In genomic region chr10:30435068-30435422, GRCh38 we compare ENCODE assay signal across 8 cellular contexts. TPM values are rescaled to one million over a fixed set of nuclear protein-coding genes. Genes with fewer than 3 reads are reported as not detected.
DNase-seq lines count a peak whose midpoint lies in the region; ATAC-seq, FAIRE-seq and TF ChIP-seq lines count a peak whose summit lies in the region.

No MANE protein-coding gene starts in this region.

- no peaks in the 10 kb centered on the region for H3K27me3 ChIP-seq in ACC112 (ENCODE audit: insufficient read depth, low read length)
- H3K27me3 ChIP-seq in GM12878 (replicated peaks in 1 of 2; ENCODE audit: control insufficient read depth in 2 of 2, insufficient read depth in 2 of 2, low read length in 1 of 2) = no peaks in the 10 kb centered on the region
- H3K27me3 ChIP-seq in kidney epithelial cell (ENCODE audit: control insufficient read depth, insufficient read depth, low read length) = no peaks in the 10 kb centered on the region
- H3K27me3 ChIP-seq in stomach = no peaks in the 10 kb centered on the region

- DNase-seq in GM12878 (ENCODE audit: low read depth, low spot score) (no peak), kidney epithelial cell (ENCODE audit: low read depth) (no peak), stomach (peak; percentile 39), COLO668 (lab: John Stamatoyannopoulos, UW; ENCODE audit: unreplicated experiment) (no peak)

- no peaks in the 10 kb centered on the region for H3K36me3 Mint-ChIP-seq in IgD-negative memory B cell

- peak overlapping the region; percentile 82 for H3K9ac ChIP-seq in GM12878 (ENCODE audit: control insufficient read depth, insufficient read depth, low read length)

- H3K4me3 Mint-ChIP-seq in IgD-negative memory B cell = peak overlapping the region; percentile 94 to 96 (median 96)

- H3K27ac Mint-ChIP-seq in IgD-negative memory B cell = peak overlapping the region; percentile 77 to 98 (median 97)

- intact Hi-C loops in GM12878 (cut with micrococcal nuclease; ENCODE audit: unreplicated experiment) = loop anchor here (2.0 to 5.0 kb wide), 2 partner anchors 20 to 57 kb away; no protein-coding TSS in a partner anchor
- intact Hi-C loops in stomach (cut with DNase I; ENCODE audit: low total_unique reads) = no loop called here

- peaks cover 51 to 54% (median 53%) of the 10 kb centered on the region in 3 donors for H3K4me1 Mint-ChIP-seq in IgD-negative memory B cell

- H3K27me3 Mint-ChIP-seq in IgD-negative memory B cell = no peaks in the 10 kb centered on the region

- no peak for TF ChIP-seq CTCF in GM12878 (IDR thresholded peaks at IDR 0.05 in 2 of 3, conservative IDR thresholded peaks at IDR 0.05 in 1 of 3; ENCODE audit: control insufficient read depth in 2 of 3, extremely low read depth in 1 of 3, insufficient read depth in 1 of 3, low read depth in 3 of 3, low read length in 3 of 3)
- no peak for TF ChIP-seq CTCF in kidney epithelial cell (IDR thresholded peaks at IDR 0.05; ENCODE audit: insufficient read depth, low read length, poor library complexity, severe bottlenecking)
- TF ChIP-seq CTCF in stomach (IDR thresholded peaks at IDR 0.05) = no peak

- no peak for TF ChIP-seq RAD21 in GM12878 (IDR thresholded peaks at IDR 0.05; ENCODE audit: insufficient read depth, low read depth, low read length)

- TSS peak; percentile 56 for BruUV-seq in GM12878 (replicated peaks; lab: Mats Ljungman, UMichigan)

- H3K27ac ChIP-seq in ACC112 (ENCODE audit: low read depth, low read length) = peak overlapping the region; percentile 82
- H3K27ac ChIP-seq in GM12878 (ENCODE audit: control insufficient read depth, insufficient read depth) = peak overlapping the region; percentile 91
- H3K27ac ChIP-seq in stomach = peak overlapping the region; percentile 96 to 99 (median 99)

- no peaks in the 10 kb centered on the region for H4K20me1 ChIP-seq in GM12878 (ENCODE audit: control insufficient read depth, insufficient read depth)

- H3K36me3 ChIP-seq in ACC112 (ENCODE audit: insufficient read depth, low read length) = peaks cover 5% of the 10 kb centered on the region; the same call in 1 of the 2 replicates
- H3K36me3 ChIP-seq in GM12878 (ENCODE audit: control insufficient read depth in 2 of 2, insufficient read depth in 2 of 2, low read length in 1 of 2) = peaks cover 2 to 19% of the 10 kb centered on the region in 2 experiments; a peak in 3 of 4 replicates
- no peaks in the 10 kb centered on the region for H3K36me3 ChIP-seq in kidney epithelial cell (ENCODE audit: control insufficient read depth, insufficient read depth, low read length)
- H3K36me3 ChIP-seq in stomach = peaks cover 4 to 23% (median 12%) of the 10 kb centered on the region in 4 donors

- H3K79me2 ChIP-seq in ACC112 (ENCODE audit: control insufficient read depth, insufficient read depth, low read length, unreplicated experiment) (peaks cover 28% of the 10 kb centered on the region), GM12878 (ENCODE audit: control insufficient read depth, insufficient read depth, low read length) (peaks cover 73% of the 10 kb centered on the region)

- H3K4me3 ChIP-seq in ACC112 (ENCODE audit: low read depth, low read length) (peak overlapping the region; percentile 88), GM12878 (peak overlapping the region; percentile 100), kidney epithelial cell (ENCODE audit: low read depth, low read length) (peak overlapping the region; percentile 83), stomach (peak overlapping the region; percentile 81 to 94 (median 92))

- WGBS in GM12878 (ENCODE audit: insufficient coverage, insufficient replicate concordance, low lambda C conversion rate, missing lambda C conversion rate) = under 1% methylated on average over 13 of the region's 13 CpGs
- WGBS in stomach, 5 donors = 1 to 3% (median 2%) methylated on average over 13 of the region's 13 CpGs

- RAD21 ChIA-PET in GM12878 (lab: Charles Lee; ENCODE audit: unreplicated experiment) = interaction anchor here (1.0 to 13.9 kb wide), 9 partner anchors 8 to 98 kb away, joined by 3 to 255 read pairs (median 14); no protein-coding TSS in a partner anchor

- peaks cover 39% of the 10 kb centered on the region for H3K4me1 ChIP-seq in ACC112 (ENCODE audit: control insufficient read depth, insufficient read depth, low read length, unreplicated experiment)
- peaks cover 19% of the 10 kb centered on the region for H3K4me1 ChIP-seq in GM12878 (ENCODE audit: control insufficient read depth, insufficient read depth, low read length)
- H3K4me1 ChIP-seq in stomach = peaks cover 45 to 75% (median 56%) of the 10 kb centered on the region in 4 donors

- TF ChIP-seq EP300 in GM12878 (IDR thresholded peaks at IDR 0.05; ENCODE audit: borderline replicate concordance in 1 of 2, control insufficient read depth in 1 of 2, low read depth in 2 of 2, low read length in 2 of 2) (no peak), stomach (IDR thresholded peaks at IDR 0.05) (no peak)

- SMC1A ChIA-PET in GM12878 (lab: Charles Lee; ENCODE audit: uncharacterized antibody, unreplicated experiment) = interaction anchor here (0.9 to 16.2 kb wide), 12 partner anchors 15 to 269 kb away, joined by 3 to 284 read pairs (median 6); no protein-coding TSS in a partner anchor

- POLR2A ChIA-PET in GM12878 (lab: Charles Lee) = interaction anchor here (0.9 to 11.5 kb wide), 6 partner anchors 12 to 94 kb away, joined by 3 to 132 read pairs (median 21); no protein-coding TSS in a partner anchor

- no peak; the same call in 1 of the 2 replicates for TF ChIP-seq POLR2A in GM12878 (IDR thresholded peaks at IDR 0.05; ENCODE audit: low read depth, low read length)
- no peak for TF ChIP-seq POLR2A in stomach (IDR thresholded peaks at IDR 0.05)

- peaks cover 0 to 2% (median 0%) of the 10 kb centered on the region in 3 donors for H3K9me3 Mint-ChIP-seq in IgD-negative memory B cell

- peak overlapping the region; percentile 26; the same call in 1 of the 2 replicates for H3K4me2 ChIP-seq in GM12878 (ENCODE audit: control insufficient read depth, insufficient read depth)

- ATAC-seq in GM12878 (peak; percentile 1; the same call in 1 of the 3 replicates), GM18502 (IDR thresholded peaks at IDR 0.05; ENCODE audit: poor library complexity, unreplicated experiment) (no peak), HG03442 (IDR thresholded peaks at IDR 0.05; ENCODE audit: unreplicated experiment) (no peak)

- H3K9me3 ChIP-seq in GM12878 (replicated peaks; ENCODE audit: control insufficient read depth, insufficient read depth, low read length) = no peaks in the 10 kb centered on the region
- H3K9me3 ChIP-seq in stomach = no peaks in the 10 kb centered on the region

- FAIRE-seq in GM12878 (lab: Jason Lieb, UNC) = no peak

- H2AFZ ChIP-seq in ACC112 (ENCODE audit: low read length, unreplicated experiment) = peak overlapping the region; percentile 20
- no peak overlapping the region for H2AFZ ChIP-seq in GM12878 (ENCODE audit: control insufficient read depth, low read depth, low read length)

- CTCF ChIA-PET in GM12878 (lab: Yijun Ruan, JAX) = interaction anchor here (1.6 to 13.9 kb wide), 7 partner anchors 21 to 101 kb away, joined by 3 to 123 read pairs (median 7); no protein-coding TSS in a partner anchor

- in situ Hi-C loops in GM12878 (cut with MboI) = no loop called here

TF ChIP-seq in GM12878, 131 proteins besides CTCF, POLR2A, EP300 and RAD21 (continues in another document):
- 0 out of 2 replicates have a peak, but pooled peaks have one; percentile 26 for TF ChIP-seq BACH1 (IDR thresholded peaks at IDR 0.05; ENCODE audit: borderline replicate concordance)

RNA-seq across cellular contexts. Expression of gene MAP3K8, which starts 1.1 kb away (rescaled TPM):
- polyA plus RNA-seq in IgD-negative memory B cell (40.0 TPM), GM12878 (2011; rRNA removed) (115 and 146 TPM in 2 replicates), GM12878 (2014; fragmentation: Illumina TruSeq; extraction: Trizol) (39.1 and 43.6 TPM in 2 replicates), GM12878 (2014; fragmentation: Nextera tagmentation; extraction: Ambion mirVana) (10 to 100 TPM; 45.5 to 47.9 TPM), GM12878 (2014; rRNA removed) (33.6 and 38.5 TPM in 2 replicates), GM12878 (2016; fragmentation: Nextera tagmentation; extraction: Ambion mirVana) (10 to 100 TPM; 36.2 to 45.6 TPM), stomach (10 to 100 TPM in 2 of 3 donors, 1 to 10 TPM in 1; 6.7 to 11.9 (median 11.9) TPM)
- total RNA-seq in GM12878 (2013; cell fraction: nucleolus; rRNA removed) = 126 and 129 TPM in 2 replicates
- total RNA-seq in GM12878 (2014; rRNA removed) (25.5 and 32.9 TPM in 2 replicates), GM12878 (2014; rRNA removed; fragmentation: Illumina TruSeq; extraction: Trizol) (30.2 and 31.5 TPM in 2 replicates), GM12878 (2021) (41.3 and 41.7 TPM in 2 replicates), kidney epithelial cell (5.8 and 10.4 TPM in 2 replicates), stomach (10 to 100 TPM in 4 of 5 donors, 1 to 10 TPM in 1; 2.2 to 38.7 (median 15.6) TPM)
- polyA plus RNA-seq in GM12878 (2011; ENCODE audit: low read depth) = 45.4 TPM
- polyA plus RNA-seq in GM12878 (2011; cell fraction: cytosol; rRNA removed) = 41.1 and 48.5 TPM in 2 replicates
- polyA plus RNA-seq in GM12878 (2011; cell fraction: nucleus; rRNA removed) = 65.2 and 95.6 TPM in 2 replicates
- polyA plus RNA-seq in GM12878 (2012) = 53.5 and 61.5 TPM in 2 replicates
- polyA minus RNA-seq in GM12878 (2011; rRNA and poly(A)+ RNA removed) = 64.8 and 78.0 TPM in 2 replicates
- 19.9 and 20.1 TPM in 2 replicates for polyA minus RNA-seq in GM12878 (2011; cell fraction: cytosol; rRNA and poly(A)+ RNA removed)
- polyA minus RNA-seq in GM12878 (2011; cell fraction: nucleus; rRNA and poly(A)+ RNA removed) = 41.0 and 41.7 TPM in 2 replicates
